9 cellular contexts compared by ENCODE assay signal in the genomic region with DNA sequence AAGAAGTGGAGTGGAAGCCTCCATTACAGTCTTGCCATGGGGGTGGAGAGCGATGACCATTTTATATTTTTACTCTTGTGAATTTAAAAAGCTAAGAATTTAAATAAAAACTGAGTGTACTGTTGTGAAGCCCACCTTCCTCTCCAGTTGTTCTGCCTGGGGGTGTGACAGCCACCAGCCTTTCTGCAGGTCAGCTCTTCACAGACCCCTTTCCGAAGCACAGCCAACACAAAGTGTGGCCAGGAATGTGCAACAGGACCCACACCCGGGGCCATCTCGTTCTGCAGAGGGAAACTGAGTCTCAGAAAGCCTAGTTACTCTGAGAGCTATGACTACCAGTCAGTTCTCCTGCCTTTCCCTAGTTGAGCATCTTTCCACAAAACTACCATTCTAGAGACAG. TPM values are rescaled to one million over a fixed set of nuclear protein-coding genes. Genes with fewer than 3 reads are reported as not detected.
DNase-seq lines count a peak whose midpoint lies in the region; ATAC-seq and TF ChIP-seq lines count a peak whose summit lies in the region.
"Had no signal": no experiment of that assay in that cellular context is flagged by ENCODE, and none has a peak within 500 bp of the region (broad histone marks: within the 10 kb centered on the region; RNA-seq: fewer than 3 reads in every experiment).

No MANE protein-coding gene starts in this region.

- H3K27ac ChIP-seq in right lobe of liver: no peak overlapping the region
- no peak overlapping the region for H3K27ac ChIP-seq in tibial artery

- H3K9me3 Mint-ChIP-seq in activated naive CD8-positive, alpha-beta T cell (ENCODE audit: low read depth): no peaks in the 10 kb centered on the region

- H3K27me3 ChIP-seq in right lobe of liver (no peaks in the 10 kb centered on the region), tibial artery (no peaks in the 10 kb centered on the region)
- H3K27me3 ChIP-seq: thyroid gland had no signal

- peaks cover 10% of the 10 kb centered on the region for H3K36me3 Mint-ChIP-seq in activated naive CD8-positive, alpha-beta T cell

- H3K27me3 Mint-ChIP-seq in activated naive CD8-positive, alpha-beta T cell: no peaks in the 10 kb centered on the region

- H3K4me1 Mint-ChIP-seq in activated naive CD8-positive, alpha-beta T cell (ENCODE audit: low read depth): peaks cover 51% of the 10 kb centered on the region

- DNase-seq in Right ventricle myocardium superior: peak; percentile 4
- no peak for DNase-seq in left cardiac atrium
- no peak for DNase-seq in right lobe of liver
- peak in 1 of 2 donors; percentile 25 for DNase-seq in tibial artery
- no peak for DNase-seq in GM13976 (ENCODE audit: low spot score)
- DNase-seq in inferior parietal cortex (ENCODE audit: extremely low spot score): no peak

- WGBS in right lobe of liver (ENCODE audit: insufficient coverage, low coverage, low lambda C conversion rate, missing lambda C conversion rate): 93% methylated on average over 3 of the region's 4 CpGs

- TF ChIP-seq CTCF in right lobe of liver (IDR thresholded peaks at IDR 0.05) (no peak), tibial artery (IDR thresholded peaks at IDR 0.05) (no peak), GM13976 (IDR thresholded peaks at IDR 0.05; ENCODE audit: borderline replicate concordance, control extremely low read depth, extremely low read depth, insufficient read depth, missing control alignments) (no peak)

- TF ChIP-seq POLR2A in right lobe of liver (IDR thresholded peaks at IDR 0.05): no peak

- H3K36me3 ChIP-seq in right lobe of liver (peaks cover 0 to 35% (median 20%) of the 10 kb centered on the region in 4 donors), tibial artery (peaks cover 18 to 29% (median 26%) of the 10 kb centered on the region in 3 donors)

- H3K4me1 ChIP-seq in right lobe of liver (peaks cover 0 to 20% (median 7%) of the 10 kb centered on the region in 4 donors), tibial artery (peaks cover 0 to 30% (median 23%) of the 10 kb centered on the region in 4 donors)

- peak overlapping the region; percentile 89 to 97 (median 94) for H3K4me3 ChIP-seq in right lobe of liver
- peak overlapping the region; percentile 67 to 90 for H3K4me3 ChIP-seq in tibial artery

- peak overlapping the region; percentile 95 for H3K4me3 Mint-ChIP-seq in activated naive CD8-positive, alpha-beta T cell

- ATAC-seq in Right ventricle myocardium superior (ENCODE audit: poor library complexity) (no peak), left cardiac atrium (no peak), right lobe of liver (no peak), HG02884 (IDR thresholded peaks at IDR 0.05; ENCODE audit: unreplicated experiment) (no peak)

- peak overlapping the region; percentile 87 for H3K27ac Mint-ChIP-seq in activated naive CD8-positive, alpha-beta T cell

- intact Hi-C loops in Right ventricle myocardium superior (cut with DNase I): no loop called here
- intact Hi-C loops in left cardiac atrium (cut with DNase I): loop anchor here in 1 of 2 donors (5.0 kb wide), 1 partner anchor 79 kb away; no protein-coding TSS in a partner anchor
- intact Hi-C loops in right lobe of liver (cut with DNase I): no loop called here
- intact Hi-C loops in tibial artery (cut with DNase I; ENCODE audit: low total_unique reads): no loop called here

- in situ Hi-C loops in GM13976 (cut with MboI; ENCODE audit: low sequenced_read_pairs, unreplicated experiment): loop anchor here (10.0 kb wide), 1 partner anchor 352 kb away; a partner anchor contains a TSS

- H3K9me3 ChIP-seq in right lobe of liver: no peaks in the 10 kb centered on the region
- H3K9me3 ChIP-seq in tibial artery: no peaks in the 10 kb centered on the region
- H3K9me3 ChIP-seq: thyroid gland had no signal

RNA-seq across cellular contexts. Expression of a gene that starts 1.4 kb away (rescaled TPM):
- total RNA-seq in Right ventricle myocardium superior (60.2 TPM), left cardiac atrium (10 to 100 TPM; 35.6 to 46.1 TPM), right lobe of liver (10 to 100 TPM; 30.0 to 49.2 (median 45.3) TPM)

RNA-seq across cellular contexts. Expression of a gene that starts 23.3 kb away (rescaled TPM):
- total RNA-seq in Right ventricle myocardium superior (35.5 TPM), left cardiac atrium (10 to 100 TPM; 23.2 to 30.7 TPM), right lobe of liver (10 to 100 TPM; 12.1 to 16.3 (median 14.0) TPM)
